ENCODE assay signal across 8 cellular contexts in the genomic region with DNA sequence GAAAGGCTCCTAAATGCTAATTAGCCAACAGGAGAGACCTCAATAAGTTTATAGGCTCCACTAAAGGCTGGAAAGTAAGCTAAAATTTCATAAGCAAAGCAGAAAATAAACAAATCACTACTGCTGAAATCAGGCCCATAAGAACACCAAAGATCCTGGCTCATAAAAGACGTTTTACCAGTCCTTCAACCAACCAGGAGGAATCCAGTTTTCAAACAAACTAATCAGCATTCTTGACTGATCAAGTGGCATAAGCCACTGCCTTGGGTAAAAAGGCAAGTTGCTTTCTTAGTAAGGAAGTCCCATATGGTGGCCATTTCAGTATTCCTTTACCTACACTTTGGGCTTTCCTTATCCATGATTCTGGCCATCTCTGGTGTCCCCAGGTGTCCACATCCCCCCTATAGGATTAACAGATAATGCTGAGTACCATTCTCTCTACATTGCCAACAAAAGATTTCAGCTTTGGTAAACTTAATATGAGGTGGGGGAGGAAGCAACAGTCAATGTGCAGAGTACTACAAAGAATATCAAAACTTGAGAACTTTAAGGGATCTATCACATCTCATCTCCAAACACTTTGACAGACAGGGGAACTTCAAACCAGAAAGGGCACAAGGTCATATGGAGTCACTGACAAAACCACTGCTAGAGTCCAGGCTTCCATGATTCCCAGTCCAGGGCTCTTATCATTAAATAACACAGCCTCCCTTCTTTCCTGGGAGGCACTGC. TPM values are rescaled to one million over a fixed set of nuclear protein-coding genes. Genes with fewer than 3 reads are reported as not detected.
A peak's percentile ranks its signal among the peaks of the same experiment; 100 is the strongest.
DNase-seq lines count a peak whose midpoint lies in the region; ATAC-seq and TF ChIP-seq lines count a peak whose summit lies in the region.

No MANE protein-coding gene starts in this region.

- no peak overlapping the region for H2AFZ ChIP-seq in neuron (ENCODE audit: low read depth, low read length)

- no peaks in the 10 kb centered on the region for H3K36me3 ChIP-seq in effector memory CD4-positive, alpha-beta T cell (ENCODE audit: control insufficient read depth, insufficient read depth, low read length)
- no peaks in the 10 kb centered on the region for H3K36me3 ChIP-seq in neuron (ENCODE audit: insufficient read depth, low read length)

- no peaks in the 10 kb centered on the region for H3K9me3 ChIP-seq in effector memory CD4-positive, alpha-beta T cell (ENCODE audit: control insufficient read depth, low read length)
- H3K9me3 ChIP-seq in neuron (ENCODE audit: low read length) = no peaks in the 10 kb centered on the region

- H3K4me3 ChIP-seq in NB4 (ENCODE audit: low read depth, low read length) (peak overlapping the region; percentile 60), neuron (ENCODE audit: low read length) (peak overlapping the region; percentile 75)
- peak overlapping the region; percentile 77 for H3K4me3 ChIP-seq in effector memory CD4-positive, alpha-beta T cell (ENCODE audit: insufficient read depth, low read depth, low read length, poor library complexity, severe bottlenecking)

- no peaks in the 10 kb centered on the region for H3K27me3 ChIP-seq in effector memory CD4-positive, alpha-beta T cell (replicated peaks; ENCODE audit: control insufficient read depth, insufficient read depth, low read length, poor library complexity, severe bottlenecking)
- no peaks in the 10 kb centered on the region for H3K27me3 ChIP-seq in neuron (ENCODE audit: insufficient read depth, low read length)

- TF ChIP-seq CTCF in C4-2B (conservative IDR thresholded peaks at IDR 0.05) (no peak), NB4 (IDR thresholded peaks at IDR 0.05; ENCODE audit: low read depth, low read length) (no peak)

- peaks cover 22% of the 10 kb centered on the region for H3K4me1 ChIP-seq in effector memory CD4-positive, alpha-beta T cell (ENCODE audit: control insufficient read depth, insufficient read depth, low read length, poor library complexity, severe bottlenecking)
- peaks cover 13% of the 10 kb centered on the region for H3K4me1 ChIP-seq in neuron (ENCODE audit: insufficient read depth, low read length)

- DNase-seq in NB4 (ENCODE audit: low read depth) = no peak
- no peak for DNase-seq in effector memory CD4-positive, alpha-beta T cell
- DNase-seq in SK-N-DZ (ENCODE audit: low spot score) = no peak
- no peak for DNase-seq in iPS-NIHi7 (ENCODE audit: extremely low spot score)

- no peak for TF ChIP-seq POLR2A in NB4 (IDR thresholded peaks at IDR 0.05; ENCODE audit: extremely low read depth, insufficient read length)

- ATAC-seq in GM21526 (IDR thresholded peaks at IDR 0.05; ENCODE audit: low FRiP score, unreplicated experiment) (no peak), GM18858 (IDR thresholded peaks at IDR 0.05; ENCODE audit: unreplicated experiment) (no peak)

- peak overlapping the region; percentile 65 for H3K27ac ChIP-seq in C4-2B
- H3K27ac ChIP-seq in effector memory CD4-positive, alpha-beta T cell (ENCODE audit: insufficient read depth, low read length, poor library complexity, severe bottlenecking) = no peak overlapping the region

RNA-seq across cellular contexts. Expression of gene TOM1L2, which starts 1.3 kb away (rescaled TPM):
- 67.5 and 118 TPM in 2 replicates for polyA plus RNA-seq in SK-N-DZ (2014; cell fraction: cytosol; rRNA removed)
- polyA plus RNA-seq in SK-N-DZ (2014; cell fraction: nucleus; rRNA removed) = 26.1 and 66.8 TPM in 2 replicates

RNA-seq across cellular contexts. Expression of gene DRC3, which starts 1.8 kb away (rescaled TPM):
- polyA plus RNA-seq in SK-N-DZ (2014; cell fraction: cytosol; rRNA removed) = 0.48 and 0.49 TPM in 2 replicates
- polyA plus RNA-seq in SK-N-DZ (2014; cell fraction: nucleus; rRNA removed) = 2.9 and 4.0 TPM in 2 replicates
